16 cellular contexts compared by ENCODE assay signal in the genomic region with DNA sequence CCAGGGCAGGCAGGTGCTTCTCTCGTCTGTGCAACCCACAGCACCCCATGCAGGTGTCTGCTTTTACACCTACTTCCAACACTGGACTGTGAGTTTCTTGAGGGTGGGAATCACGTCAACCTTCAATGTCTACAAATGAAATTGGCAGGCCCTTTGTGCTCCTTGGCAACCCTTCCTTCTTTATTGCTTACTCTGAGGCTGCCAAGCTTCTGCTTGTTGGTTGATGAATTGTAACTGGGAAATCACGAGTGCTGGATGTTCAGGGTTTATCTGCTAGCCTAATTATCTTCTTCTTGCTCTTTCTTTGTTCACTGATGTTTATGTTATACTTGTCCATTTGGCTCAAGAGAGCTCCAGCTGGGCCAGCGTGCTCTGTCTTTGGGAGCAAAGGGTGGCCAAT. TPM values are rescaled to one million over a fixed set of nuclear protein-coding genes. Genes with fewer than 3 reads are reported as not detected.
DNase-seq lines count a peak whose midpoint lies in the region; ATAC-seq lines count a peak whose summit lies in the region.
"Had no signal": no experiment of that assay in that cellular context is flagged by ENCODE, and none has a peak within 500 bp of the region (broad histone marks: within the 10 kb centered on the region; RNA-seq: fewer than 3 reads in every experiment).

No MANE protein-coding gene starts in this region.

- peak; percentile 12 for DNase-seq in EH (ENCODE audit: low read depth)
- DNase-seq in NCI-H146 (lab: John Stamatoyannopoulos, UW): peak; percentile 81
- peak; percentile 46 for DNase-seq in astrocyte of the hippocampus (ENCODE audit: low read depth, low spot score)
- no peak for DNase-seq in mesenchymal stem cell
- no peak for DNase-seq in stimulated activated naive CD4-positive, alpha-beta T cell (lab: John Stamatoyannopoulos, UW)
- no peak for DNase-seq in NCI-H526 treated with DMSO at 0.1 percent for 48 hours (lab: John Stamatoyannopoulos, UW)
- DNase-seq: endodermal cell; gastrocnemius medialis; left ventricle myocardium inferior; NCI-H1417 treated with DMSO at 0.1 percent for 48 hours; SHP77; stimulated activated CD4-positive, alpha-beta T cell treated with anti-CD3 and anti-CD28 coated beads, Interleukin-2, amount 100 ng/mL, for 24 hours had no signal

- H3K23ac ChIP-seq in mesenchymal stem cell (ENCODE audit: low read length in 2 of 2): no peak overlapping the region

- no peak overlapping the region for H2BK12ac ChIP-seq in mesenchymal stem cell (ENCODE audit: low read length in 2 of 2)

- no CpG with 5 or more reads among the region's 4 CpGs for WGBS in mesenchymal stem cell

- H3K4ac ChIP-seq in mesenchymal stem cell (ENCODE audit: low read depth in 1 of 2, low read length in 2 of 2): no peak overlapping the region

- H2BK15ac ChIP-seq in mesenchymal stem cell (ENCODE audit: low read depth, poor library complexity, severe bottlenecking): no peak overlapping the region

- no peaks in the 10 kb centered on the region for H3K79me1 ChIP-seq in mesenchymal stem cell (replicated peaks; ENCODE audit: low read length, poor library complexity, severe bottlenecking)

- H2AFZ ChIP-seq in mesenchymal stem cell (ENCODE audit: low read depth, low read length): no peak overlapping the region

- no peaks in the 10 kb centered on the region for H3K36me3 ChIP-seq in mesenchymal stem cell (ENCODE audit: control insufficient read depth in 1 of 2, insufficient read depth in 2 of 2, low read depth in 1 of 2, low read length in 2 of 2)
- H3K36me3 ChIP-seq: adrenal gland, gastrocnemius medialis, left ventricle myocardium inferior, neutrophil had no signal

- peak overlapping the region in 1 of 2 experiments; percentile 52 for H3K4me3 ChIP-seq in mesenchymal stem cell (ENCODE audit: insufficient read depth in 1 of 2, low read depth in 1 of 2, low read length in 2 of 2)
- H3K4me3 ChIP-seq: adrenal gland, gastrocnemius medialis, left ventricle myocardium inferior had no signal

- no peak overlapping the region for H2BK5ac ChIP-seq in mesenchymal stem cell (ENCODE audit: low read depth, low read length, poor library complexity, severe bottlenecking)

- peak overlapping the region; percentile 82 for H3K9ac ChIP-seq in mesenchymal stem cell (ENCODE audit: low read length)
- H3K9ac ChIP-seq: KMS-11 had no signal

- peak overlapping the region; percentile 48 for H2AK5ac ChIP-seq in mesenchymal stem cell (ENCODE audit: low read length, severe bottlenecking)

- ATAC-seq in HG03159 (IDR thresholded peaks at IDR 0.05; ENCODE audit: unreplicated experiment): no peak
- ATAC-seq: gastrocnemius medialis had no signal

- no peak overlapping the region for H3K18ac ChIP-seq in mesenchymal stem cell (ENCODE audit: low read depth in 1 of 2, low read length in 2 of 2)

- H2BK120ac ChIP-seq in mesenchymal stem cell (ENCODE audit: low read depth, low read length): no peak overlapping the region

- H3K9me3 ChIP-seq in mesenchymal stem cell (ENCODE audit: control insufficient read depth, low read length): no peaks in the 10 kb centered on the region
- H3K9me3 ChIP-seq: adrenal gland, gastrocnemius medialis, left ventricle myocardium inferior, neutrophil had no signal

- peak overlapping the region; percentile 37 for H3K27ac ChIP-seq in mesenchymal stem cell (ENCODE audit: low read length, poor library complexity, severe bottlenecking)
- H3K27ac ChIP-seq: adrenal gland, gastrocnemius medialis, KMS-11, left ventricle myocardium inferior, neutrophil had no signal

- H4K8ac ChIP-seq in mesenchymal stem cell (ENCODE audit: low read length): no peak overlapping the region

- no peak overlapping the region for H3K4me2 ChIP-seq in mesenchymal stem cell (ENCODE audit: low read length, poor library complexity, severe bottlenecking)
- H3K4me2 ChIP-seq: KMS-11 had no signal

- H4K91ac ChIP-seq in mesenchymal stem cell (ENCODE audit: low read length): no peak overlapping the region

- H3K27me3 ChIP-seq in mesenchymal stem cell (ENCODE audit: control insufficient read depth in 1 of 2, insufficient read depth in 1 of 2, low read length in 2 of 2): peaks cover 0 to 15% of the 10 kb centered on the region in 2 experiments
- H3K27me3 ChIP-seq: gastrocnemius medialis, neutrophil had no signal

- no peak overlapping the region for H3K14ac ChIP-seq in mesenchymal stem cell (ENCODE audit: low read length in 2 of 2)

- peaks cover 3% of the 10 kb centered on the region for H3K4me1 ChIP-seq in mesenchymal stem cell (ENCODE audit: control insufficient read depth, insufficient read depth, low read depth, low read length)
- H3K4me1 ChIP-seq: adrenal gland, gastrocnemius medialis, left ventricle myocardium inferior had no signal

RNA-seq across cellular contexts. Expression of a gene that starts 2.5 kb away (rescaled TPM):
- not detected for polyA plus RNA-seq in mesenchymal stem cell (2013, experiment 1 of 2)
- not detected for polyA plus RNA-seq in mesenchymal stem cell (2013, experiment 2 of 2)
- polyA plus RNA-seq: adrenal gland had no signal

RNA-seq across cellular contexts. Expression of a gene that starts 41.5 kb away (rescaled TPM):
- polyA plus RNA-seq in mesenchymal stem cell (2013, experiment 1 of 2): 56.2 TPM
- polyA plus RNA-seq in mesenchymal stem cell (2013, experiment 2 of 2): 58.2 TPM

RNA-seq across cellular contexts. Expression of a gene that starts 59.7 kb away (rescaled TPM):
- polyA plus RNA-seq in mesenchymal stem cell (2013, experiment 1 of 2): not detected
- polyA plus RNA-seq in mesenchymal stem cell (2013, experiment 2 of 2): not detected
- polyA plus RNA-seq: adrenal gland had no signal

Comparison
In these comparisons a context has a peak if more than half of its experiments do, and no peak if none do; other contexts are left out.
1. DNase-seq: peak in EH (single experiment), NCI-H146 (single experiment) and astrocyte of the hippocampus (single experiment); none in mesenchymal stem cell (single experiment), stimulated activated naive CD4-positive, alpha-beta T cell (0 of 6) and NCI-H526 treated with DMSO at 0.1 percent for 48 hours (single experiment).